Comparison of ENCODE assay signal across 8 cellular contexts in the genomic region with DNA sequence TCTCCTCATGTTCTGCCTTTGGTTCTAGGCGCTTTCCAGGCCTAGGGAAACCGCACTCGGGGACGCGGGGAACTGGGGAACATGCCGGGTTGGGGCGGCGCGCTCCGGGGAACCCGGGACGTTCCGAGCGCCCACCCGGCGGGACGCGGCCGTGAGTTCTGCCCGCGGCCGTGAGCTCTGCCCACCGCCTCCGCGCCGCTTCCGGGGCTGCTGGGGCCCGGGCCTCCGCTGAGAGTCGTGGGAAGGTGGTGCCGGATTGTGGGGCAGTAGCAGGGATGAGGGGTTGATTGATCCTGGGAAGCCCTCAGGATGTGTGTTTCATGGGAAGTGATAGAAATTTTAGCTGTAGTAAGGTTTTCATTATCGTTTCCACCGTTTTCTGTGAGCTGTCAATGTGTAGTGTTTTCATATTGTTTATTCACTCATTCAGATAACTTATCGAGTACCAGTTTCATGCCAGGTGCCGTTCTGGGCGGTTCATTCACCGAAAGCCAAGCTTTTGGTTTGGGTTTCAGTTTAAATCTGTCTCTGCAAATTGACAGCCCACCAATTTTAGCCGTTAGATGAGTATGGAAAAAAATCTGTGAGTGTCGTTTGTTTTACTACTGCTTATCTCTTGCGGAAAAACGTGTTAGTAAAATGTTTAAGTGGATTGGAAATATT. TPM values are rescaled to one million over a fixed set of nuclear protein-coding genes. Genes with fewer than 3 reads are reported as not detected.
A peak's percentile ranks its signal among the peaks of the same experiment; 100 is the strongest.
DNase-seq lines count a peak whose midpoint lies in the region; ATAC-seq and TF ChIP-seq lines count a peak whose summit lies in the region.

No MANE protein-coding gene starts in this region.

- H3K4me2 ChIP-seq in KMS-11: peak overlapping the region; percentile 63
- peak overlapping the region; percentile 84 for H3K4me2 ChIP-seq in skeletal muscle satellite cell (ENCODE audit: low read length)

- intact Hi-C loops in left ventricle myocardium superior (cut with micrococcal nuclease): no loop called here

- DNase-seq in GM10248 (ENCODE audit: extremely low spot score) (peak; percentile 32), left ventricle myocardium superior (peak; percentile 35), epidermal melanocyte (ENCODE audit: insufficient read length, low spot score) (no peak), islet precursor cell (no peak)
- peak; percentile 56 for DNase-seq in activated naive CD4-positive, alpha-beta T cell treated with Interleukin-2 at 50 U/mL for 16 hours

- H3K9ac ChIP-seq in KMS-11 (peak overlapping the region; percentile 85), skeletal muscle satellite cell (ENCODE audit: low read depth, low read length) (peak overlapping the region; percentile 93)

- H3K27ac ChIP-seq in KMS-11: peak overlapping the region; percentile 76

- H3K4me3 ChIP-seq in KMS-11 (IDR thresholded peaks at IDR 0.05; ENCODE audit: insufficient read depth, low read depth, low read length) (no peak overlapping the region), skeletal muscle satellite cell (ENCODE audit: low read length) (peak overlapping the region; percentile 88)

- H2AFZ ChIP-seq in KMS-11 (ENCODE audit: low read depth): no peak overlapping the region

- CTCF ChIA-PET in GM10248 (lab: Yijun Ruan, JAX): interaction anchor here (1.0 to 3.6 kb wide), 6 partner anchors 8 to 1338 kb away, joined by 3 to 13 read pairs (median 7); no protein-coding TSS in a partner anchor

- POLR2A ChIA-PET in GM10248 (lab: Yijun Ruan, JAX): interaction anchor here (1.0 kb wide), 1 partner anchor 11 kb away, joined by 4 read pairs; no protein-coding TSS in a partner anchor

- peaks cover 11% of the 10 kb centered on the region for H4K20me1 ChIP-seq in KMS-11 (ENCODE audit: insufficient read depth)

- H3K79me2 ChIP-seq in KMS-11 (ENCODE audit: insufficient read depth, low read depth): peaks cover 88% of the 10 kb centered on the region

- H3K27me3 ChIP-seq in KMS-11 (ENCODE audit: insufficient read depth, low read depth): no peaks in the 10 kb centered on the region
- no peaks in the 10 kb centered on the region for H3K27me3 ChIP-seq in skeletal muscle satellite cell (ENCODE audit: control insufficient read depth, insufficient read depth, low read length)

- H3K36me3 ChIP-seq in KMS-11 (ENCODE audit: insufficient read depth) (peaks cover 6% of the 10 kb centered on the region; the same call in 1 of the 2 replicates), skeletal muscle satellite cell (ENCODE audit: insufficient read depth, low read length) (peaks cover 15% of the 10 kb centered on the region)

- ATAC-seq in GM21576 (IDR thresholded peaks at IDR 0.05; ENCODE audit: unreplicated experiment) (peak; percentile 23), left ventricle myocardium superior (peak; percentile 66)

- TF ChIP-seq CTCF in GM10248 (IDR thresholded peaks at IDR 0.05; ENCODE audit: control extremely low read depth, extremely low read depth, low read depth, missing control alignments) (no peak), KMS-11 (conservative IDR thresholded peaks at IDR 0.05; ENCODE audit: low read depth, low read length) (no peak)

- H3K4me1 ChIP-seq in KMS-11 (ENCODE audit: low read depth, poor library complexity, severe bottlenecking) (peaks cover 47% of the 10 kb centered on the region), skeletal muscle satellite cell (ENCODE audit: control insufficient read depth, insufficient read depth, low read length) (peaks cover 13% of the 10 kb centered on the region)

- H3K9me3 ChIP-seq in skeletal muscle satellite cell (replicated peaks; ENCODE audit: low read length): no peaks in the 10 kb centered on the region

RNA-seq across cellular contexts. Expression of a gene that starts 0.7 kb away (rescaled TPM):
- 30.0 TPM for total RNA-seq in left ventricle myocardium superior
- 33.4 and 49.2 TPM in 2 replicates for total RNA-seq in skeletal muscle satellite cell (2012; rRNA removed)

RNA-seq across cellular contexts. Expression of a gene that starts 0.8 kb away (rescaled TPM):
- total RNA-seq in left ventricle myocardium superior: 5.6 TPM
- total RNA-seq in skeletal muscle satellite cell (2012; rRNA removed): 10.0 and 18.8 TPM in 2 replicates

RNA-seq across cellular contexts. Expression of a gene that starts 18.7 kb away (rescaled TPM):
- total RNA-seq in left ventricle myocardium superior: not detected
- not detected in 2 replicates for total RNA-seq in skeletal muscle satellite cell (2012; rRNA removed)

Comparison
In these comparisons a context has a peak if more than half of its experiments do, and no peak if none do; other contexts are left out.
1. DNase-seq: peak in GM10248 (single experiment), activated naive CD4-positive, alpha-beta T cell treated with Interleukin-2 at 50 U/mL for 16 hours (single experiment) and left ventricle myocardium superior (single experiment); none in epidermal melanocyte (single experiment) and islet precursor cell (single experiment).